In genomic region chr3:193617628-193618027, GRCh38 we compare ENCODE assay signal across 20 cellular contexts.
"Had no signal": no experiment of that assay in that cellular context is flagged by ENCODE, and none has a peak within 500 bp of the region (broad histone marks: within the 10 kb centered on the region; RNA-seq: fewer than 3 reads in every experiment).

No MANE protein-coding gene starts in this region.

- FAIRE-seq: RCC 7860 had no signal

- H3K4me3 ChIP-seq: SJSA1, SK-N-MC had no signal

- DNase-seq: IMR-90, Karpas-422, KG1, MM.1S, NCI-H1092 treated with DMSO at 0.1 percent for 48 hours, NCI-H1436, NCI-H1694, NCI-H187 treated with DMSO at 0.1 percent for 48 hours, NCI-H2029 treated with DMSO at 0.1 percent for 48 hours, NCI-H2171 treated with DMSO at 0.1 percent for 48 hours, NCI-H2227 treated with DMSO at 0.1 percent for 48 hours, NCI-H524, NCI-H69, NCI-H774, Right ventricle myocardium superior, RPMI8226, SIG-M5 had no signal
